In the genomic region with DNA sequence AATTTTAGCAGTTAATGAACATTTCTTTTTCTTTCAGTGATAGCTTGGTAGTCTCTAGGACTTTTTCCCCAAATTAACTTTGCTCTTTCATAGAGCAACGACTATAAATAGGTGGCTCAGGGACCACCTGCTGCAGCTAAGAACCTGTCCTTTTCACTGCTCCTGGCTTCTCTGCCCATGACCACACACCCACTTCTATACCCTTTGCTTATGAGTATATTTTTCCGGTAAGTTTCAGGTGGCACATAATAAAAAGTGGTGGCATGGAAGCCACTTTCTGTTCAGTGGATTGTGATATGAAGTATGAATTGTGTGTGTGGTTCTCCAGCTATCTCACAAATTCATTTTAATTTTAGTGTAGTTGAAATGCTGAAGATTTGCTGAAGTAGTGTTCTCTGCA, we compare ENCODE assay signal across 9 cellular contexts. TPM values are rescaled to one million over a fixed set of nuclear protein-coding genes. Genes with fewer than 3 reads are reported as not detected.
A peak's percentile ranks its signal among the peaks of the same experiment; 100 is the strongest.
DNase-seq lines count a peak whose midpoint lies in the region; ATAC-seq and TF ChIP-seq lines count a peak whose summit lies in the region.
"Had no signal": no experiment of that assay in that cellular context is flagged by ENCODE, and none has a peak within 500 bp of the region (broad histone marks: within the 10 kb centered on the region; RNA-seq: fewer than 3 reads in every experiment).

No MANE protein-coding gene starts in this region.

- ATAC-seq in naive thymus-derived CD8-positive, alpha-beta T cell: no peak

- H3K4me3 Mint-ChIP-seq in naive thymus-derived CD8-positive, alpha-beta T cell: peak overlapping the region; percentile 93 to 97 (median 96)

- in situ Hi-C loops in astrocyte of the cerebellum (cut with HindIII; ENCODE audit: low sequenced_read_pairs): no loop called here

- H3K4me1 ChIP-seq in BLaER1 (peaks cover 25% of the 10 kb centered on the region), HUES64 (ENCODE audit: insufficient read depth, low read length) (peaks cover 4% of the 10 kb centered on the region; the same call in 1 of the 2 replicates)

- H3K27ac ChIP-seq in BLaER1: no peak overlapping the region
- no peak overlapping the region for H3K27ac ChIP-seq in HUES64 (ENCODE audit: low read depth, low read length)

- peak overlapping the region; percentile 40 to 100 (median 98) for H3K27ac Mint-ChIP-seq in naive thymus-derived CD8-positive, alpha-beta T cell

- peaks cover 22% of the 10 kb centered on the region for H4K20me1 ChIP-seq in BLaER1

- H3K27me3 Mint-ChIP-seq in naive thymus-derived CD8-positive, alpha-beta T cell: peaks cover 4 to 20% (median 10%) of the 10 kb centered on the region in 5 donors

- 91% methylated on average over 2 of the region's 2 CpGs for WGBS in HUES64

- no peak for DNase-seq in astrocyte of the cerebellum (ENCODE audit: low read depth)
- DNase-seq in naive thymus-derived CD8-positive, alpha-beta T cell: no peak
- DNase-seq in germinal center (ENCODE audit: low spot score): no peak
- no peak for DNase-seq in GM10266 (ENCODE audit: extremely low spot score)
- no peak for DNase-seq in H4 (ENCODE audit: low spot score)
- DNase-seq in NCI-H1930 (lab: John Stamatoyannopoulos, UW): no peak
- DNase-seq: NCI-H1105 had no signal

- H3K4me3 ChIP-seq in BLaER1 (peak overlapping the region; percentile 76), HUES64 (ENCODE audit: low read length) (peak overlapping the region; percentile 84), astrocyte of the cerebellum (ENCODE audit: low read depth, low read length) (peak overlapping the region; percentile 56)

- TF ChIP-seq CTCF in astrocyte of the cerebellum (IDR thresholded peaks at IDR 0.05; ENCODE audit: low read depth, low read length, missing control alignments) (no peak), GM10266 (IDR thresholded peaks at IDR 0.05; ENCODE audit: control insufficient read depth, insufficient read depth, low read depth, missing control alignments) (no peak)

- H3K9me3 Mint-ChIP-seq in naive thymus-derived CD8-positive, alpha-beta T cell: peaks cover 0 to 3% (median 0%) of the 10 kb centered on the region in 9 donors

- POLR2A ChIA-PET in naive thymus-derived CD8-positive, alpha-beta T cell (lab: Charles Lee): no interaction called here

- peaks cover 11 to 35% (median 26%) of the 10 kb centered on the region in 4 donors for H3K4me1 Mint-ChIP-seq in naive thymus-derived CD8-positive, alpha-beta T cell

- H3K36me3 ChIP-seq in BLaER1: peaks cover 31% of the 10 kb centered on the region
- peaks cover 49% of the 10 kb centered on the region for H3K36me3 ChIP-seq in HUES64 (ENCODE audit: insufficient read depth, low read length)

- peak overlapping the region; percentile 84 for H3K4me2 ChIP-seq in BLaER1

- peaks cover 0 to 37% (median 15%) of the 10 kb centered on the region in 3 donors for H3K36me3 Mint-ChIP-seq in naive thymus-derived CD8-positive, alpha-beta T cell

- no peaks in the 10 kb centered on the region for H3K9me3 ChIP-seq in BLaER1
- H3K9me3 ChIP-seq in HUES64 (ENCODE audit: insufficient read depth, low read depth, low read length): no peaks in the 10 kb centered on the region

- H3K9ac ChIP-seq in BLaER1 (peak overlapping the region; percentile 96), HUES64 (ENCODE audit: low read depth, low read length) (no peak overlapping the region)

- no peaks in the 10 kb centered on the region for H3K27me3 ChIP-seq in BLaER1
- H3K27me3 ChIP-seq in HUES64 (ENCODE audit: insufficient read depth, low read length): no peaks in the 10 kb centered on the region

RNA-seq across cellular contexts. Expression of gene ING3, which starts 1.2 kb away (rescaled TPM):
- polyA plus RNA-seq in HUES64 (2013, experiment 1 of 2): 22.0 TPM
- 19.8 TPM for polyA plus RNA-seq in HUES64 (2013, experiment 2 of 2)
- total RNA-seq in naive thymus-derived CD8-positive, alpha-beta T cell: 10 to 100 TPM; 29.4 to 29.7 TPM
- polyA plus RNA-seq in naive thymus-derived CD8-positive, alpha-beta T cell: 10 to 100 TPM; 27.8 to 34.3 (median 28.1) TPM
- 23.9 and 33.0 TPM in 2 replicates for total RNA-seq in H4 (2014; rRNA removed; shearing (Covaris generic))

RNA-seq across cellular contexts. Expression of gene CPED1, which starts 36.7 kb away (rescaled TPM):
- 0.65 TPM for polyA plus RNA-seq in HUES64 (2013, experiment 1 of 2)
- 1.1 TPM for polyA plus RNA-seq in HUES64 (2013, experiment 2 of 2)
- total RNA-seq in naive thymus-derived CD8-positive, alpha-beta T cell: not detected
- not detected for polyA plus RNA-seq in naive thymus-derived CD8-positive, alpha-beta T cell
- 23.8 and 26.5 TPM in 2 replicates for total RNA-seq in H4 (2014; rRNA removed; shearing (Covaris generic))

Comparison
In these comparisons a context has a peak if more than half of its experiments do, and no peak if none do; other contexts are left out.
1. RNA of gene CPED1, which starts 36.7 kb away (total RNA-seq): 23.8 to 26.5 TPM in H4; not detected in naive thymus-derived CD8-positive, alpha-beta T cell; every median in the first group is over 10 times any median in the second.
2. Peak in every context shown above with its lines, with median percentiles within 50 percentile points of each other: H3K4me3 ChIP-seq.